In the genomic region with DNA sequence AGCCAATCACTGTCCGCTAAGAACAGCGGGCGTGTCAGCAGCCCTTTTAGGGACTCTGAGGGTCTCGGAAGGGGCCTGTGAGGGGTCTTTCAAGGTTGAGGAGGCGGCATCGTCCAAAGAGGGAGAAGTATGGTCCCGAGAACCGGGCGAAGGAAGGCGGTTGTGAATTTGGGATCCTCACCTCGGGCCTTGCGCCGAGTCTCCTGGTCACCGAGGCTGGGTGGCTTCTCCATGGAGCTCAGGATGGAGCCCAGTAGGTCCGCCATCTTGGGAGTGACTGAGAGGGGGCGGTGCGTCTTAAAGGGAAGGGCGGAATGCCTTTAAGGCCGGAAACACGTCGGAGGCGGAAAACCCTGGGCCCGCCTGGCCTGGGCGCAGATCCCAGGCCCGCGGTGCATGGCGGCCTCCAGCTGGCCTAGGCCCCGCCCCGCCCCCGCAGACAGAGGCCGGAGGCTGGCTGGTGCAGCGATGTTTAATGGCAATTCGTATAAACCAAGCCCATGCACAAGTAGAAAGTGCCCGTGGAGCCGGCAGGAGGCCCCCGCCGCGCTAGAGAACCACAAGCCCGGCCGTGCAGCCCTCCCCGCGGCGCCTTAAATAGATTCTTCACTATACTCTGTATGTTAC, we compare ENCODE assay signal across 8 cellular contexts. TPM values are rescaled to one million over a fixed set of nuclear protein-coding genes. Genes with fewer than 3 reads are reported as not detected.
DNase-seq lines count a peak whose midpoint lies in the region; ATAC-seq and TF ChIP-seq lines count a peak whose summit lies in the region.

Gene SPAG7, minus strand, starts transcription at position 279 of the 627 bp plus-strand sequence. Its CDS starts 13 bp downstream, at position 266.

- peak within 1 kb of the TSS; percentile 84 for H2AFZ ChIP-seq in PC-3 (ENCODE audit: low read length)

- peak within 1 kb of the TSS; percentile 92 for H3K27ac ChIP-seq in PC-3 (ENCODE audit: low read length)

- H3K27me3 ChIP-seq in PC-3 (ENCODE audit: low read length): no peaks in the 10 kb centered on the region
- no peaks in the 10 kb centered on the region for H3K27me3 ChIP-seq in mucosa of stomach (ENCODE audit: control insufficient read depth, insufficient read depth, low read length)

- H3K9ac ChIP-seq in PC-3 (ENCODE audit: low read length) (peak within 1 kb of the TSS; percentile 92), mucosa of stomach (ENCODE audit: low read length) (peak within 1 kb of the TSS; percentile 85)

- TF ChIP-seq CTCF in PC-3 (conservative IDR thresholded peaks at IDR 0.05; ENCODE audit: low read depth, low read length) (no peak), epithelial cell of proximal tubule (conservative IDR thresholded peaks at IDR 0.05; ENCODE audit: low read depth, low read length) (no peak)

- H4K20me1 ChIP-seq in PC-3 (ENCODE audit: low read length): no peaks in the 10 kb centered on the region

- DNase-seq in DMS153 (lab: John Stamatoyannopoulos, UW) (peak; percentile 72), PC-3 (peak; percentile 88), activated T-cell treated with anti-CD3 and anti-CD28 coated beads for 48 hours (ENCODE audit: low read depth) (peak; percentile 92), epithelial cell of proximal tubule (ENCODE audit: low read depth) (peak; percentile 86)
- peak; percentile 96 for DNase-seq in stimulated activated CD8-positive, alpha-beta memory T cell treated with anti-CD3 and anti-CD28 coated beads, Interleukin-4, amount 100 ng/mL, for 48 hours

- H3K4me1 Mint-ChIP-seq in IgD-negative memory B cell: peaks cover 6 to 22% (median 7%) of the 10 kb centered on the region in 3 donors

- H3K36me3 Mint-ChIP-seq in IgD-negative memory B cell: peaks cover 3% of the 10 kb centered on the region

- no peaks in the 10 kb centered on the region for H3K9me3 ChIP-seq in PC-3 (ENCODE audit: low read length)
- no peaks in the 10 kb centered on the region for H3K9me3 ChIP-seq in mucosa of stomach (ENCODE audit: control insufficient read depth, low read length)

- peaks cover 23% of the 10 kb centered on the region for H3K4me1 ChIP-seq in PC-3 (ENCODE audit: insufficient read depth, low read length)
- H3K4me1 ChIP-seq in mucosa of stomach (ENCODE audit: control insufficient read depth, insufficient read depth, low read length): peaks cover 20% of the 10 kb centered on the region

- H3K4me3 Mint-ChIP-seq in IgD-negative memory B cell: no peak within 1 kb of the TSS

- peaks cover 12% of the 10 kb centered on the region; the same call in 1 of the 2 replicates for H3K79me2 ChIP-seq in PC-3 (ENCODE audit: low read length)

- peak within 1 kb of the TSS; percentile 98 for H3K4me2 ChIP-seq in PC-3 (ENCODE audit: low read length)

- TSS peak; percentile 72 for BruUV-seq in PC-3 (replicated peaks; lab: Mats Ljungman, UMichigan)

- H3K27me3 Mint-ChIP-seq in IgD-negative memory B cell: no peaks in the 10 kb centered on the region

- ATAC-seq in GM21576 (IDR thresholded peaks at IDR 0.05; ENCODE audit: unreplicated experiment): peak; percentile 50
- peak; percentile 55 for ATAC-seq in PC-3

- CTCF ChIA-PET in PC-3 (lab: Charles Lee): interaction anchor here (0.6 to 2.3 kb wide), 3 partner anchors 28 to 141 kb away, joined by 3 to 11 read pairs (median 4); partner anchors contain the start of genes RNF167 and SLC25A11

- H3K36me3 ChIP-seq in PC-3 (ENCODE audit: low read depth, low read length) (no peaks in the 10 kb centered on the region; the same call in 1 of the 2 replicates), mucosa of stomach (ENCODE audit: control insufficient read depth, insufficient read depth, low read length) (no peaks in the 10 kb centered on the region)

- H3K4me3 ChIP-seq in PC-3 (ENCODE audit: low read length) (peak within 1 kb of the TSS; percentile 79), epithelial cell of proximal tubule (ENCODE audit: low read depth, low read length) (peak within 1 kb of the TSS; percentile 82), mucosa of stomach (ENCODE audit: low read length) (peak within 1 kb of the TSS; percentile 78)

- intact Hi-C loops in PC-3 (cut with micrococcal nuclease): loop anchor here (1.0 kb wide), 2 partner anchors 18 to 58 kb away; no protein-coding TSS in a partner anchor

- peak within 1 kb of the TSS in 2 of 3 donors; percentile 23 to 94 for H3K27ac Mint-ChIP-seq in IgD-negative memory B cell

- POLR2A ChIA-PET in PC-3 (lab: Charles Lee; ENCODE audit: unreplicated experiment): interaction anchor here (1.0 to 1.4 kb wide), 5 partner anchors 17 to 177 kb away, joined by 3 to 8 read pairs (median 5); partner anchors contain the start of genes PFN1, RNF167 and SLC25A11

- H3K9me2 ChIP-seq in PC-3 (replicated peaks; ENCODE audit: low read length): no peaks in the 10 kb centered on the region

- no peaks in the 10 kb centered on the region for H3F3A ChIP-seq in PC-3 (ENCODE audit: low read length, unreplicated experiment)

- H3K9me3 Mint-ChIP-seq in IgD-negative memory B cell: no peaks in the 10 kb centered on the region

RNA-seq across cellular contexts. Expression of gene SPAG7, which starts in this region (rescaled TPM):
- polyA plus RNA-seq in IgD-negative memory B cell: 97.1 TPM
- total RNA-seq in PC-3 (2014; rRNA removed): 44.1 and 48.4 TPM in 2 replicates
- total RNA-seq in epithelial cell of proximal tubule: 67.7 and 80.8 TPM in 2 replicates

Comparison
In these comparisons a context has a peak if more than half of its experiments do, and no peak if none do; other contexts are left out.
1. Peak in every context shown above with its lines: DNase-seq, ATAC-seq, H3K4me3 ChIP-seq and H3K27ac ChIP-seq.